In genomic region chr11:36753960-36754359, GRCh38 we compare ENCODE assay signal across 23 cellular contexts.
"Had no signal": no experiment of that assay in that cellular context is flagged by ENCODE, and none has a peak within 500 bp of the region (broad histone marks: within the 10 kb centered on the region; RNA-seq: fewer than 3 reads in every experiment).

No MANE protein-coding gene starts in this region.

- DNase-seq: colonic mucosa; cortex of kidney; effector CD8-positive, alpha-beta T cell; effector memory CD8-positive, alpha-beta T cell; endodermal cell; erythroblast; esophagus squamous epithelium; foreskin fibroblast; foreskin melanocyte; gastrocnemius medialis; glutamatergic neuron; head of caudate nucleus; heart right ventricle; hippocampal formation; left cardiac atrium; left lung; left ventricle myocardium superior; mammary epithelial cell; mesendoderm; midbrain; naive thymus-derived CD4-positive, alpha-beta T cell had no signal

- H3K36me3 ChIP-seq: colonic mucosa, esophagus squamous epithelium, gastrocnemius medialis, heart right ventricle, left lung had no signal

- H3K9me3 ChIP-seq: colonic mucosa, esophagus squamous epithelium, gastrocnemius medialis, heart right ventricle, left lung had no signal

- H3K4me1 ChIP-seq: colonic mucosa, esophagus squamous epithelium, gastrocnemius medialis, heart right ventricle, left lung had no signal

- H3K27me3 ChIP-seq: colonic mucosa, gastrocnemius medialis had no signal

- H3K4me3 ChIP-seq: colonic mucosa, esophagus squamous epithelium, gastrocnemius medialis, heart right ventricle, left lung, lung had no signal

- H3K27ac ChIP-seq: colonic mucosa, epithelial cell of prostate, esophagus squamous epithelium, gastrocnemius medialis, heart right ventricle, left lung had no signal
